In the genomic region with DNA sequence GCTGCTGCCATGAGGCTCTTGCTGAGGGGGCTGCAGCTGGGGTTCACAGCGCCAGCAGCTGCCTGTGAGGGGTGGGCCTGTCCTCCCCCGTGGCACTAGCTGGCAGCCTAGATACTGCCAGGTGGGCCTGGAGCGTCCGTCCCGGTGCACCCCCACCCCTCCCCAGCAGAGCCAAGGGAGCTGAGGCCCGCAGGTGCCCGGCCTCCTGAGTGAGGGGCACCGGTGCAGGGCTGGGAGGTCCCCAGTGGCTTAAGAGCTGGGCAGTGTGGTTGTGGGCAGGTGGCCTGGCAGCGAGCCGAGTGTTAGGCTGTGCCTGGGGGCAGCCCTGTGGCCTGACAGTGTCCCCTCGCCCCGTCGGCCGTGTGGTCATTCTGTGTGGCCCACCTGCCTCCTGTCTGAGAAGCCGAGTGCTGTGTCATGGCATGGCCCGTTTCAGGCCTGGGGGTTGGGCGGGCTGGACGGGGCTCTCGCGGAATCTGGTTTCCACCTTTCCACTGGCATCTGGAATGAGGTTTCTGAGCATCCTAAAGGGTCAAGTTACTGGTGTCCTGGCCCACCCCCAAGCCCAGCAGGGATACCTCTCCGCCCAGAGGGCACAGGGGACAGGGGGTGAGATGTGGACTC, we compare ENCODE assay signal across 28 cellular contexts. TPM values are rescaled to one million over a fixed set of nuclear protein-coding genes. Genes with fewer than 3 reads are reported as not detected.
"Had no signal": no experiment of that assay in that cellular context is flagged by ENCODE, and none has a peak within 500 bp of the region (broad histone marks: within the 10 kb centered on the region; RNA-seq: fewer than 3 reads in every experiment).

No MANE protein-coding gene starts in this region.

- H3K27ac ChIP-seq: gastroesophageal sphincter, left lung, lower lobe of right lung, right lobe of liver, skin epidermis, thoracic aorta, uterus, WERI-Rb-1 had no signal

- H3K4me3 ChIP-seq: gastroesophageal sphincter, left lung, lower lobe of right lung, right lobe of liver, skin epidermis, thoracic aorta, uterus had no signal

- H3K9me3 ChIP-seq: gastroesophageal sphincter, left lung, lower lobe of right lung, right lobe of liver, thoracic aorta, uterus had no signal

- H3K36me3 ChIP-seq: gastroesophageal sphincter, left lung, lower lobe of right lung, right lobe of liver, thoracic aorta, uterus, WERI-Rb-1 had no signal

- H3K4me1 ChIP-seq: gastroesophageal sphincter, lower lobe of right lung, right lobe of liver, uterus had no signal

- DNase-seq: activated CD4-positive, alpha-beta T cell treated with anti-CD3 and anti-CD28 coated beads, Interleukin-2, amount 10 ng/mL, durations not matched to agents 24 days and 14 days; activated CD4-positive, CD25-positive, alpha-beta regulatory T cell treated with anti-CD3 and anti-CD28 coated beads, Interleukin-2, amount 50 U/mL, for 72 hours; activated CD8-positive, alpha-beta T cell treated with anti-CD3 and anti-CD28 coated beads for 36 hours; activated gamma-delta T cell treated with Interleukin-2 at 50 U/mL for 16 hours; activated naive CD4-positive, alpha-beta T cell treated with anti-CD3 and anti-CD28 coated beads, Interleukin-2, amount 50 U/mL, for 16 hours; activated T-cell treated with anti-CD3 and anti-CD28 coated beads, Interleukin-2, amount 50 U/mL, for 4 hours; amniotic stem cell; caudate nucleus; cortex of kidney; effector memory CD8-positive, alpha-beta T cell; erythroblast; head of caudate nucleus; hippocampal formation; left lung; lower lobe of right lung; mesenchymal stem cell; natural killer cell; right lobe of liver; stimulated activated CD4-positive, alpha-beta T cell treated with anti-CD3 and anti-CD28 coated beads, Interleukin-12 subunit alpha, Interleukin-12 subunit beta, amount 100 ng/mL, for 4 hours; stimulated activated CD4-positive, alpha-beta T cell treated with anti-CD3 and anti-CD28 coated beads, Interleukin-4, amount 100 ng/mL, for 1 hour; T-helper 17 cell; T1000; trophoblast cell; uterus; WERI-Rb-1 had no signal

- H3K27me3 ChIP-seq: gastroesophageal sphincter, right lobe of liver, uterus had no signal

RNA-seq across cellular contexts. Expression of gene DBNDD1, which starts 7.9 kb away (rescaled TPM):
- total RNA-seq: activated CD4-positive, alpha-beta T cell treated with anti-CD3 and anti-CD28 coated beads, Interleukin-2, amount 10 ng/mL, durations not matched to agents 24 days and 14 days had no signal
